In genomic region chr10:95303535-95303934, GRCh38 we compare ENCODE assay signal across 1 cellular context.
TF ChIP-seq lines count a peak whose summit lies in the region.

No MANE protein-coding gene starts in this region.

TF ChIP-seq in K562, 482 proteins besides CTCF, POLR2A, EP300 and RAD21 (continued from another document):
- TF ChIP-seq ZBTB17 (CRISPR knock-in tag; IDR thresholded peaks at IDR 0.05), result 0 out of 2 replicates have a peak, but pooled peaks have one; percentile 56
- 0 out of 2 replicates have a peak, but pooled peaks have one; percentile 73 for TF ChIP-seq ZBTB9 (CRISPR knock-in tag; IDR thresholded peaks at IDR 0.05)
- TF ChIP-seq HDAC2 (IDR thresholded peaks at IDR 0.05), result 0 out of 2 replicates have a peak, but pooled peaks have one; percentile 18
- no peak for TF ChIP-seq CCNT2 (IDR thresholded peaks at IDR 0.05; ENCODE audit: borderline replicate concordance, extremely low read depth, insufficient read length, low read depth, low read length)
- no peak for TF ChIP-seq TRIM28 (IDR thresholded peaks at IDR 0.05)
- peak; percentile 46 for TF ChIP-seq CBFA2T2 (conservative IDR thresholded peaks at IDR 0.05)
- no peak for TF ChIP-seq ZNF124 (CRISPR knock-in tag; IDR thresholded peaks at IDR 0.05)
- TF ChIP-seq LCOR (CRISPR knock-in tag; IDR thresholded peaks at IDR 0.05), result peak; percentile 35; the same call in 1 of the 2 replicates
- peak; percentile 63; the same call in 1 of the 2 replicates for TF ChIP-seq ATF4 (CRISPR knock-in tag; IDR thresholded peaks at IDR 0.05)
- peak; percentile 56 for TF ChIP-seq NFIC (IDR thresholded peaks at IDR 0.05)
- no peak for TF ChIP-seq ZBTB34 (CRISPR knock-in tag; IDR thresholded peaks at IDR 0.05)
- no peak for TF ChIP-seq STAG1 (CRISPR knock-in tag; IDR thresholded peaks at IDR 0.05; ENCODE audit: borderline replicate concordance)
TF ChIP-seq in K562: peak in this region for 42.
